In genomic region chr17:75515229-75515522, GRCh38 we compare ENCODE assay signal across 8 cellular contexts. TPM values are rescaled to one million over a fixed set of nuclear protein-coding genes. Genes with fewer than 3 reads are reported as not detected.
DNase-seq lines count a peak whose midpoint lies in the region; ATAC-seq, FAIRE-seq and TF ChIP-seq lines count a peak whose summit lies in the region.

No MANE protein-coding gene starts in this region.

- FAIRE-seq in small intestine (lab: Jason Lieb, UNC) = no peak

- H3K9ac ChIP-seq in SK-N-MC (ENCODE audit: insufficient read length) = peak overlapping the region; percentile 76

- ATAC-seq in GM21717 (IDR thresholded peaks at IDR 0.05; ENCODE audit: unreplicated experiment) (peak; percentile 11), foreskin keratinocyte (no peak)

- TF ChIP-seq CTCF in foreskin keratinocyte (conservative IDR thresholded peaks at IDR 0.05) = no peak

- no peaks in the 10 kb centered on the region for H3K27me3 ChIP-seq in foreskin keratinocyte
- H3K27me3 ChIP-seq in small intestine (ENCODE audit: control insufficient read depth in 2 of 2, insufficient read depth in 2 of 2, low read length in 2 of 2) = no peaks in the 10 kb centered on the region

- H3K27ac ChIP-seq in SK-N-MC (no peak overlapping the region), foreskin keratinocyte (peak overlapping the region; percentile 49), small intestine (ENCODE audit: low read depth in 1 of 2, low read length in 1 of 2) (peak overlapping the region; percentile 64 to 65)

- H3K36me3 ChIP-seq in SK-N-MC (ENCODE audit: insufficient read depth, low read length) = no peaks in the 10 kb centered on the region
- H3K36me3 ChIP-seq in small intestine (ENCODE audit: control insufficient read depth in 2 of 2, insufficient read depth in 2 of 2, low read length in 2 of 2) = peaks cover 0 to 5% of the 10 kb centered on the region in 2 donors

- no peak for DNase-seq in SK-N-MC (ENCODE audit: low read depth, low spot score)
- DNase-seq in foreskin keratinocyte = no peak
- no peak for DNase-seq in small intestine
- no peak for DNase-seq in midbrain (lab: John Stamatoyannopoulos, UW)
- DNase-seq in D341Med (ENCODE audit: low spot score) = no peak
- no peak for DNase-seq in pons (ENCODE audit: low spot score)
- DNase-seq in foreskin melanocyte = no peak

- 0 to 2% (median 1%) methylated on average over 9 to 29 of the region's 29 CpGs for WGBS in small intestine, 3 donors

- peak overlapping the region; percentile 85 for H3K4me3 ChIP-seq in SK-N-MC
- H3K4me3 ChIP-seq in small intestine (ENCODE audit: low read depth in 1 of 2, low read length in 2 of 2) = peak overlapping the region; percentile 58 to 95

- H3K4me1 ChIP-seq in foreskin keratinocyte (peaks cover 6% of the 10 kb centered on the region), small intestine (ENCODE audit: control insufficient read depth in 2 of 2, insufficient read depth in 1 of 2, low read depth in 1 of 2, low read length in 1 of 2) (peaks cover 0 to 2% of the 10 kb centered on the region in 2 donors)

- H3K9me3 ChIP-seq in SK-N-MC (ENCODE audit: low read depth, low read length) (no peaks in the 10 kb centered on the region), small intestine (ENCODE audit: control insufficient read depth, low read depth) (no peaks in the 10 kb centered on the region)

RNA-seq across cellular contexts. Expression of gene CASKIN2, which starts 0.2 kb away (rescaled TPM):
- total RNA-seq in foreskin keratinocyte = 11.5 and 12.0 TPM in 2 replicates
- polyA plus RNA-seq in foreskin keratinocyte (6.8 and 6.9 TPM in 2 replicates), small intestine (10 to 100 TPM in 1 of 3 donors, 1 to 10 TPM in 2; 7.6 to 15.6 (median 8.6) TPM)

RNA-seq across cellular contexts. Expression of gene TSEN54, which starts 1.2 kb away (rescaled TPM):
- 33.6 and 36.1 TPM in 2 replicates for total RNA-seq in foreskin keratinocyte
- polyA plus RNA-seq in foreskin keratinocyte (37.8 and 41.1 TPM in 2 replicates), small intestine (10 to 100 TPM; 35.5 to 91.1 (median 79.4) TPM)

RNA-seq across cellular contexts. Expression of gene LLGL2, which starts 10.3 kb away (rescaled TPM):
- total RNA-seq in foreskin keratinocyte = 24.6 and 28.2 TPM in 2 replicates
- polyA plus RNA-seq in foreskin keratinocyte (25.7 and 26.8 TPM in 2 replicates), small intestine (100 to 1,000 TPM; 140 to 365 (median 336) TPM)

RNA-seq across cellular contexts. Expression of gene TMEM94, which starts 58.7 kb away (rescaled TPM):
- 28.1 and 35.3 TPM in 2 replicates for total RNA-seq in foreskin keratinocyte
- polyA plus RNA-seq in foreskin keratinocyte (22.4 and 28.0 TPM in 2 replicates), small intestine (10 to 100 TPM; 41.8 to 87.7 (median 57.3) TPM)
